Comparison of ENCODE assay signal across 9 cellular contexts in genomic region chr22:40210814-40211213, GRCh38. TPM values are rescaled to one million over a fixed set of nuclear protein-coding genes. Genes with fewer than 3 reads are reported as not detected.
DNase-seq lines count a peak whose midpoint lies in the region; ATAC-seq and TF ChIP-seq lines count a peak whose summit lies in the region.
"Had no signal": no experiment of that assay in that cellular context is flagged by ENCODE, and none has a peak within 500 bp of the region (broad histone marks: within the 10 kb centered on the region; RNA-seq: fewer than 3 reads in every experiment).

No MANE protein-coding gene starts in this region.

- no peaks in the 10 kb centered on the region for H3K9me3 ChIP-seq in psoas muscle

- no peak for DNase-seq in activated CD4-positive, CD25-positive, alpha-beta regulatory T cell treated with anti-CD3 and anti-CD28 coated beads, Interleukin-2, amount 50 U/mL, for 72 hours
- DNase-seq in T-cell (no peak), psoas muscle (no peak), COR-L47 (lab: John Stamatoyannopoulos, UW) (no peak), NCI-H2081 (lab: John Stamatoyannopoulos, UW) (no peak)
- DNase-seq in stimulated activated CD4-positive, alpha-beta T cell treated with anti-CD3 and anti-CD28 coated beads, Interleukin-4, amount 100 ng/mL, for 24 hours: no peak
- DNase-seq: 8988T had no signal

- peak overlapping the region; percentile 6 for H3K27ac ChIP-seq in psoas muscle

- TF ChIP-seq CTCF in psoas muscle (IDR thresholded peaks at IDR 0.05): no peak

- H3K27me3 ChIP-seq in psoas muscle (ENCODE audit: insufficient read depth in 3 of 3, low read length in 2 of 3): no peaks in the 10 kb centered on the region

- no peaks in the 10 kb centered on the region for H3K36me3 ChIP-seq in psoas muscle (ENCODE audit: insufficient read depth in 1 of 2, low read depth in 1 of 2)

- peak overlapping the region in 1 of 3 donors; percentile 67 for H3K4me3 Mint-ChIP-seq in T-cell

- intact Hi-C loops in psoas muscle (cut with DNase I): no loop called here

- WGBS in psoas muscle, 3 donors: 50 to 90% (median 64%) methylated on average over 1 of the region's 1 CpG

- peak overlapping the region; percentile 65 to 89 for H3K27ac Mint-ChIP-seq in T-cell

- peak; percentile 77 to 78 for ATAC-seq in activated CD4-positive, CD25-positive, alpha-beta regulatory T cell treated with anti-CD3 and anti-CD28 coated beads, Interleukin-2, amount 50 U/mL, for 24 hours
- ATAC-seq in HG02642 (IDR thresholded peaks at IDR 0.05; ENCODE audit: poor library complexity, unreplicated experiment) (peak; percentile 72), T-cell (replicated peaks in 1 of 4) (peak in 2 of 4 experiments; percentile 28 to 29), psoas muscle (no peak)

- peaks cover 72 to 84% (median 83%) of the 10 kb centered on the region in 3 donors for H3K4me1 Mint-ChIP-seq in T-cell

- no peak overlapping the region for H3K4me3 ChIP-seq in psoas muscle

- POLR2A ChIA-PET in T-cell (lab: Charles Lee): no interaction called here

- no peaks in the 10 kb centered on the region for H3K27me3 Mint-ChIP-seq in T-cell

- CTCF ChIA-PET in T-cell (lab: Charles Lee): no interaction called here

- H3K36me3 Mint-ChIP-seq in T-cell: peaks cover 14% of the 10 kb centered on the region

- peaks cover 39% of the 10 kb centered on the region for H3K4me1 ChIP-seq in psoas muscle

- H3K9me3 Mint-ChIP-seq in T-cell: no peaks in the 10 kb centered on the region

RNA-seq across cellular contexts. Expression of gene TNRC6B, which starts 33.1 kb away (rescaled TPM):
- total RNA-seq in T-cell: 100 to 1,000 TPM; 122 to 173 (median 143) TPM
- 10 to 100 TPM; 27.9 to 49.4 (median 32.6) TPM for total RNA-seq in psoas muscle
- polyA plus RNA-seq in psoas muscle: 10 to 100 TPM in 1 of 3 donors, 1 to 10 TPM in 2; 2.2 to 17.4 (median 2.5) TPM

Comparison
In these comparisons a context has a peak if more than half of its experiments do, and no peak if none do; other contexts are left out.
1. ATAC-seq: peak in activated CD4-positive, CD25-positive, alpha-beta regulatory T cell treated with anti-CD3 and anti-CD28 coated beads, Interleukin-2, amount 50 U/mL, for 24 hours (2 of 2) and HG02642 (single experiment); none in psoas muscle (0 of 4).